ENCODE assay signal across 8 cellular contexts in the genomic region with DNA sequence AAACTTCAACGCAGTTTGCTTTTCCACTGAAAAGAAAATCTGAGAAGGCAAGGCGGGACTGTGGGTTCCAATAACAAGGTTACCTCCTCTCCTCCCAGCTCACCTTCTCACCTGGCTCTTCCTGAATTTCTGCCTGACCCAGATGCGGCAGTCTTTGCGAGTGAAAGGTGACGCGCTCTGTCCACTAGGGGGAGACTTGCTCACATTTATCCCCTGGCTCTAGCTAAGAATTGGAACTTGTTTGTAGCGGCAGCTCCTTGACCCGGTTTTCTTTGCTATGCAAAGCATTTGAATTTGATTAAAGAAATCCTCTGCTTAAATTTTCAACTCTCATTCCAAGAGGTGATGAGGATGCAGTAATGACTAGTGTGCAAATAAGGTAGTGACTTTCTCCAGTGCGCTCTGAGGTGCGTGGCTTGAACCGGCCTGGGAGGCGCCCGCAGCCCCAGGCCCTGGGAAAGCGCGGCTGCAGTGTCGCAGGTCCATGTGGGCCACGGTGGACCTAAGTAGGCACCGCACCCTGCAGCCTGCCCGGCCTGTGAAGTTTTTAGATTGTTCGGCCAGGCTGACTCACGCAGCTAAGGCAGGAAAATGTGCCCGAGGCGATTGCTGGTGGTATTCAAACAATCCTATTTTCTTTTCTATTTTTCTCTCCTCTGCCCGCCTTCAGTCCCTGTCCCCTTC.
DNase-seq lines count a peak whose midpoint lies in the region; FAIRE-seq and TF ChIP-seq lines count a peak whose summit lies in the region.

No MANE protein-coding gene starts in this region.

- H3K36me3 Mint-ChIP-seq in activated naive CD4-positive, alpha-beta T cell treated with anti-CD3 and anti-CD28 coated beads for 36 hours (ENCODE audit: low read depth) = no peaks in the 10 kb centered on the region
- H3K36me3 Mint-ChIP-seq in osteocyte (ENCODE audit: unreplicated experiment) = no peaks in the 10 kb centered on the region

- FAIRE-seq in frontal cortex (lab: Jason Lieb, UNC) = no peak

- no peak overlapping the region for H3K27ac ChIP-seq in Peyer's patch

- TF ChIP-seq CTCF in GM12873 (IDR thresholded peaks at IDR 0.05; ENCODE audit: insufficient read depth, low read depth, low read length, missing control alignments) = peak; percentile 90
- TF ChIP-seq CTCF in LNCAP (IDR thresholded peaks at IDR 0.05) = peak; percentile 90
- peak in 5 of 6 experiments; percentile 14 to 56 (median 49) for TF ChIP-seq CTCF in Peyer's patch (IDR thresholded peaks at IDR 0.05)
- peak; percentile 98 for TF ChIP-seq CTCF in osteocyte (IDR thresholded peaks at IDR 0.05)

- H3K9me3 ChIP-seq in HAP-1 = no peaks in the 10 kb centered on the region
- H3K9me3 ChIP-seq in Peyer's patch = no peaks in the 10 kb centered on the region

- no peaks in the 10 kb centered on the region for H3K36me3 ChIP-seq in HAP-1 (replicated peaks)
- H3K36me3 ChIP-seq in Peyer's patch = no peaks in the 10 kb centered on the region

- in situ Hi-C loops in HAP-1 (cut with MboI; ENCODE audit: low sequenced_read_pairs) = no loop called here

- no peak overlapping the region for H3K27ac Mint-ChIP-seq in activated naive CD4-positive, alpha-beta T cell treated with anti-CD3 and anti-CD28 coated beads for 36 hours
- peak overlapping the region; percentile 25 for H3K27ac Mint-ChIP-seq in osteocyte (ENCODE audit: unreplicated experiment)

- H3K4me1 ChIP-seq in HAP-1 (no peaks in the 10 kb centered on the region), Peyer's patch (no peaks in the 10 kb centered on the region)

- H3K4me1 Mint-ChIP-seq in activated naive CD4-positive, alpha-beta T cell treated with anti-CD3 and anti-CD28 coated beads for 36 hours (ENCODE audit: low read depth) = peaks cover 3% of the 10 kb centered on the region
- peaks cover 17% of the 10 kb centered on the region for H3K4me1 Mint-ChIP-seq in osteocyte (ENCODE audit: unreplicated experiment)

- H3K27me3 Mint-ChIP-seq in activated naive CD4-positive, alpha-beta T cell treated with anti-CD3 and anti-CD28 coated beads for 36 hours (ENCODE audit: low read depth) = peaks cover 29% of the 10 kb centered on the region
- no peaks in the 10 kb centered on the region for H3K27me3 Mint-ChIP-seq in osteocyte (ENCODE audit: unreplicated experiment)

- no peak overlapping the region for H3K4me3 ChIP-seq in HAP-1
- H3K4me3 ChIP-seq in Peyer's patch = no peak overlapping the region

- H3K4me3 Mint-ChIP-seq in activated naive CD4-positive, alpha-beta T cell treated with anti-CD3 and anti-CD28 coated beads for 36 hours = no peak overlapping the region
- peak overlapping the region; percentile 70 for H3K4me3 Mint-ChIP-seq in osteocyte (ENCODE audit: unreplicated experiment)

- H3K9me3 Mint-ChIP-seq in activated naive CD4-positive, alpha-beta T cell treated with anti-CD3 and anti-CD28 coated beads for 36 hours = no peaks in the 10 kb centered on the region
- H3K9me3 Mint-ChIP-seq in osteocyte (ENCODE audit: unreplicated experiment) = no peaks in the 10 kb centered on the region

- DNase-seq in HAP-1 (ENCODE audit: low spot score in 2 of 2) = peak; percentile 55 to 65
- peak in 1 of 3 donors; percentile 59 for DNase-seq in Peyer's patch
- peak; percentile 61 for DNase-seq in activated naive CD4-positive, alpha-beta T cell treated with anti-CD3 and anti-CD28 coated beads for 36 hours
- DNase-seq in frontal cortex (ENCODE audit: low spot score in 2 of 2) = peak; percentile 22 to 67
- DNase-seq in osteocyte (ENCODE audit: extremely low spot score, unreplicated experiment) = peak; percentile 85
- no peak for DNase-seq in NK-92 treated with Interleukin-12 subunit alpha and Interleukin-12 subunit beta, amount 100 ng/mL, for 24 hours (lab: John Stamatoyannopoulos, UW)

- CTCF ChIA-PET in activated naive CD4-positive, alpha-beta T cell treated with anti-CD3 and anti-CD28 coated beads for 36 hours (lab: Charles Lee) = interaction anchor here (0.5 to 1.9 kb wide), 10 partner anchors 11 to 636 kb away, joined by 3 to 4 read pairs (median 3); a partner anchor contains a TSS

- intact Hi-C loops in activated naive CD4-positive, alpha-beta T cell treated with anti-CD3 and anti-CD28 coated beads for 36 hours (cut with micrococcal nuclease) = loop anchor here (1.0 to 10.0 kb wide), 7 partner anchors 101 to 1304 kb away; no protein-coding TSS in a partner anchor

- H3K27me3 ChIP-seq in HAP-1 (ENCODE audit: low read depth) = no peaks in the 10 kb centered on the region
- H3K27me3 ChIP-seq in Peyer's patch = no peaks in the 10 kb centered on the region

- TF ChIP-seq POLR2A in Peyer's patch (IDR thresholded peaks at IDR 0.05) = no peak
